In genomic region chr12:106915635-106916026, GRCh38 we compare ENCODE assay signal across 22 cellular contexts. TPM values are rescaled to one million over a fixed set of nuclear protein-coding genes. Genes with fewer than 3 reads are reported as not detected.
DNase-seq lines count a peak whose midpoint lies in the region; ATAC-seq, FAIRE-seq and TF ChIP-seq lines count a peak whose summit lies in the region.
"Had no signal": no experiment of that assay in that cellular context is flagged by ENCODE, and none has a peak within 500 bp of the region (broad histone marks: within the 10 kb centered on the region; RNA-seq: fewer than 3 reads in every experiment).

No MANE protein-coding gene starts in this region.

- H3K36me3 Mint-ChIP-seq in T-helper 1 cell treated with Interleukin-12 subunit alpha and Interleukin-12 subunit beta and Interleukin-4 antibody, amounts not matched to agents 30 μg/mL and 1 μg/mL, for 36 hours (ENCODE audit: low read depth): no peaks in the 10 kb centered on the region
- no peaks in the 10 kb centered on the region for H3K36me3 Mint-ChIP-seq in activated naive CD8-positive, alpha-beta T cell treated with anti-CD3 and anti-CD28 coated beads, Interleukin-2, amount 50 U/mL, for 24 hours (ENCODE audit: low read depth)
- H3K36me3 Mint-ChIP-seq: stimulated activated memory B cell treated with anti-CD40 and anti-IgM and Interleukin-4, amounts not matched to agents 10 μg/mL and 1 μg/mL and 100 μg/mL, for 72 hours had no signal

- intact Hi-C loops in mucosa of descending colon (cut with DNase I, micrococcal nuclease): loop anchor here in 1 of 2 donors (5.0 kb wide), 1 partner anchor 528 kb away; no protein-coding TSS in a partner anchor

- no peak for DNase-seq in T-helper 1 cell
- DNase-seq in GM12892 (ENCODE audit: insufficient read length): no peak
- DNase-seq in activated naive CD8-positive, alpha-beta T cell treated with anti-CD3 and anti-CD28 coated beads, Interleukin-2, amount 50 U/mL, for 24 hours: no peak
- DNase-seq in globus pallidus (ENCODE audit: low spot score): no peak
- no peak for DNase-seq in mucosa of descending colon
- no peak for DNase-seq in GM19239 (ENCODE audit: insufficient read length, low spot score)
- DNase-seq: activated gamma-delta T cell treated with Interleukin-2 at 50 U/mL for 16 hours; AML-193; central memory CD4-positive, alpha-beta T cell; GDM1; glutamatergic neuron; NCI-H1436; NCI-H2107; NCI-H510A treated with DMSO at 0.1 percent for 48 hours; thyroid gland had no signal

- H3K9me3 ChIP-seq in mucosa of descending colon: no peaks in the 10 kb centered on the region
- H3K9me3 ChIP-seq: SJSA1, thyroid gland had no signal

- H3K27ac Mint-ChIP-seq in T-helper 1 cell treated with Interleukin-12 subunit alpha and Interleukin-12 subunit beta and Interleukin-4 antibody, amounts not matched to agents 30 μg/mL and 1 μg/mL, for 36 hours: peak overlapping the region; percentile 73
- H3K27ac Mint-ChIP-seq in activated naive CD8-positive, alpha-beta T cell treated with anti-CD3 and anti-CD28 coated beads, Interleukin-2, amount 50 U/mL, for 24 hours: no peak overlapping the region
- H3K27ac Mint-ChIP-seq: stimulated activated memory B cell treated with anti-CD40 and anti-IgM and Interleukin-4, amounts not matched to agents 10 μg/mL and 1 μg/mL and 100 μg/mL, for 72 hours had no signal

- no peak for TF ChIP-seq POLR2A in GM12892 (IDR thresholded peaks at IDR 0.05; ENCODE audit: low read depth, low read length)

- H3K36me3 ChIP-seq in mucosa of descending colon (ENCODE audit: low read depth): no peaks in the 10 kb centered on the region
- H3K36me3 ChIP-seq: SJSA1, thyroid gland had no signal

- H3K9me3 Mint-ChIP-seq in T-helper 1 cell treated with Interleukin-12 subunit alpha and Interleukin-12 subunit beta and Interleukin-4 antibody, amounts not matched to agents 30 μg/mL and 1 μg/mL, for 36 hours: no peaks in the 10 kb centered on the region
- H3K9me3 Mint-ChIP-seq in activated naive CD8-positive, alpha-beta T cell treated with anti-CD3 and anti-CD28 coated beads, Interleukin-2, amount 50 U/mL, for 24 hours: no peaks in the 10 kb centered on the region
- H3K9me3 Mint-ChIP-seq: stimulated activated memory B cell treated with anti-CD40 and anti-IgM and Interleukin-4, amounts not matched to agents 10 μg/mL and 1 μg/mL and 100 μg/mL, for 72 hours had no signal

- no peak overlapping the region for H3K4me3 ChIP-seq in mucosa of descending colon
- H3K4me3 ChIP-seq: SJSA1, thyroid gland had no signal

- no peaks in the 10 kb centered on the region for H3K4me1 ChIP-seq in mucosa of descending colon (ENCODE audit: low read depth)
- H3K4me1 ChIP-seq: SJSA1, thyroid gland had no signal

- peak; percentile 10 for ATAC-seq in HG02973 (IDR thresholded peaks at IDR 0.05; ENCODE audit: unreplicated experiment)
- ATAC-seq in activated naive CD8-positive, alpha-beta T cell treated with anti-CD3 and anti-CD28 coated beads, Interleukin-2, amount 50 U/mL, for 24 hours: peak; percentile 31
- ATAC-seq in mucosa of descending colon: no peak
- ATAC-seq: stimulated activated memory B cell treated with anti-CD40 and anti-IgM and Interleukin-4, amounts not matched to agents 10 μg/mL and 1 μg/mL and 100 μg/mL, for 72 hours had no signal

- no peak for TF ChIP-seq CTCF in mucosa of descending colon (IDR thresholded peaks at IDR 0.05)

- peak; percentile 27 for FAIRE-seq in GM12892 (lab: Jason Lieb, UNC)
- no peak for FAIRE-seq in GM19239 (lab: Jason Lieb, UNC)
- FAIRE-seq: astrocyte, H1, RCC 7860 had no signal

- H3K4me3 Mint-ChIP-seq in T-helper 1 cell treated with Interleukin-12 subunit alpha and Interleukin-12 subunit beta and Interleukin-4 antibody, amounts not matched to agents 30 μg/mL and 1 μg/mL, for 36 hours: peak overlapping the region; percentile 21
- H3K4me3 Mint-ChIP-seq in activated naive CD8-positive, alpha-beta T cell treated with anti-CD3 and anti-CD28 coated beads, Interleukin-2, amount 50 U/mL, for 24 hours: no peak overlapping the region
- H3K4me3 Mint-ChIP-seq: stimulated activated memory B cell treated with anti-CD40 and anti-IgM and Interleukin-4, amounts not matched to agents 10 μg/mL and 1 μg/mL and 100 μg/mL, for 72 hours had no signal

- H3K4me1 Mint-ChIP-seq in T-helper 1 cell treated with Interleukin-12 subunit alpha and Interleukin-12 subunit beta and Interleukin-4 antibody, amounts not matched to agents 30 μg/mL and 1 μg/mL, for 36 hours (ENCODE audit: low read depth): peaks cover 21% of the 10 kb centered on the region
- peaks cover 36% of the 10 kb centered on the region for H3K4me1 Mint-ChIP-seq in activated naive CD8-positive, alpha-beta T cell treated with anti-CD3 and anti-CD28 coated beads, Interleukin-2, amount 50 U/mL, for 24 hours

- peaks cover 3% of the 10 kb centered on the region for H3K27me3 Mint-ChIP-seq in T-helper 1 cell treated with Interleukin-12 subunit alpha and Interleukin-12 subunit beta and Interleukin-4 antibody, amounts not matched to agents 30 μg/mL and 1 μg/mL, for 36 hours (ENCODE audit: low read depth)
- peaks cover 6% of the 10 kb centered on the region for H3K27me3 Mint-ChIP-seq in activated naive CD8-positive, alpha-beta T cell treated with anti-CD3 and anti-CD28 coated beads, Interleukin-2, amount 50 U/mL, for 24 hours

RNA-seq across cellular contexts. Expression of gene TMEM263, which starts 40.1 kb away (rescaled TPM):
- polyA plus RNA-seq in GM12892 (2012; ENCODE audit: missing spikeins): 44.7 TPM
- total RNA-seq in mucosa of descending colon: 10 to 100 TPM; 20.3 to 38.6 (median 27.0) TPM
